Comparison of ENCODE assay signal across 40 cellular contexts in genomic region chr11:3662856-3663255, GRCh38. TPM values are rescaled to one million over a fixed set of nuclear protein-coding genes. Genes with fewer than 3 reads are reported as not detected.
"Had no signal": no experiment of that assay in that cellular context is flagged by ENCODE, and none has a peak within 500 bp of the region (broad histone marks: within the 10 kb centered on the region; RNA-seq: fewer than 3 reads in every experiment).

No MANE protein-coding gene starts in this region.

- H3K9me3 ChIP-seq: ascending aorta had no signal

- FAIRE-seq: bronchial epithelial cell, TTC549 had no signal

- H3K27ac Mint-ChIP-seq: activated B cell treated with CpG ODN at 0.5 μM for 24 hours; activated CD4-positive, alpha-beta memory T cell treated with anti-CD3 and anti-CD28 coated beads for 36 hours; activated CD4-positive, alpha-beta T cell treated with anti-CD3 and anti-CD28 coated beads, Interleukin-2, amount 10 ng/mL, durations not matched to agents 24 days and 14 days; activated CD8-positive, alpha-beta T cell treated with anti-CD3 and anti-CD28 coated beads for 36 hours; activated naive CD4-positive, alpha-beta T cell treated with anti-CD3 and anti-CD28 coated beads, Interleukin-2, amount 10 ng/mL, durations not matched to agents 7 days and 5 days; activated naive CD4-positive, alpha-beta T cell treated with anti-CD3 and anti-CD28 coated beads, Interleukin-2, amount 50 U/mL, for 24 hours; activated naive CD8-positive, alpha-beta T cell; activated naive CD8-positive, alpha-beta T cell treated with anti-CD3 and anti-CD28 coated beads, Interleukin-2, amount 10 ng/mL, durations not matched to agents 7 days and 5 days; activated naive CD8-positive, alpha-beta T cell treated with anti-CD3 and anti-CD28 coated beads, Interleukin-2, amount 50 U/mL, for 24 hours; activated T-cell treated with anti-CD3 and anti-CD28 coated beads, Interleukin-2, amount 50 U/mL, for 72 hours; activated T-helper 2 cell treated with anti-CD3 and anti-CD28 coated beads, Interferon-gamma antibody, Interleukin-2, Interleukin-4, amounts not matched to agents 10 μg/mL and 5 μg/mL and 100 μg/mL, durations not matched to agents 14 hours and 24 hours and 36 hours; brain; T-helper 1 cell treated with Interleukin-12 subunit alpha and Interleukin-12 subunit beta and Interleukin-4 antibody, amounts not matched to agents 30 μg/mL and 1 μg/mL, for 36 hours; T-helper 2 cell treated with Interferon-gamma antibody and Interleukin-4, amounts not matched to agents 5 μg/mL and 100 μg/mL, for 36 hours had no signal

- H3K9me3 Mint-ChIP-seq: activated B cell treated with CpG ODN at 0.5 μM for 24 hours; activated CD4-positive, alpha-beta memory T cell treated with anti-CD3 and anti-CD28 coated beads for 36 hours; activated CD4-positive, alpha-beta T cell treated with anti-CD3 and anti-CD28 coated beads, Interleukin-2, amount 10 ng/mL, durations not matched to agents 24 days and 14 days; activated CD8-positive, alpha-beta T cell treated with anti-CD3 and anti-CD28 coated beads for 36 hours; activated naive CD4-positive, alpha-beta T cell treated with anti-CD3 and anti-CD28 coated beads, Interleukin-2, amount 10 ng/mL, durations not matched to agents 7 days and 5 days; activated naive CD4-positive, alpha-beta T cell treated with anti-CD3 and anti-CD28 coated beads, Interleukin-2, amount 50 U/mL, for 24 hours; activated naive CD8-positive, alpha-beta T cell treated with anti-CD3 and anti-CD28 coated beads, Interleukin-2, amount 10 ng/mL, durations not matched to agents 7 days and 5 days; activated naive CD8-positive, alpha-beta T cell treated with anti-CD3 and anti-CD28 coated beads, Interleukin-2, amount 50 U/mL, for 24 hours; activated T-cell treated with anti-CD3 and anti-CD28 coated beads, Interleukin-2, amount 50 U/mL, for 4 hours; activated T-cell treated with anti-CD3 and anti-CD28 coated beads, Interleukin-2, amount 50 U/mL, for 72 hours; activated T-helper 2 cell treated with anti-CD3 and anti-CD28 coated beads, Interferon-gamma antibody, Interleukin-2, Interleukin-4, amounts not matched to agents 10 μg/mL and 5 μg/mL and 100 μg/mL, durations not matched to agents 14 hours and 24 hours and 36 hours; brain; central memory CD8-positive, alpha-beta T cell; T-helper 1 cell treated with Interleukin-12 subunit alpha and Interleukin-12 subunit beta and Interleukin-4 antibody, amounts not matched to agents 30 μg/mL and 1 μg/mL, for 36 hours; T-helper 2 cell treated with Interferon-gamma antibody and Interleukin-4, amounts not matched to agents 5 μg/mL and 100 μg/mL, for 36 hours had no signal

- H3K36me3 Mint-ChIP-seq: activated naive CD4-positive, alpha-beta T cell treated with anti-CD3 and anti-CD28 coated beads, Interleukin-2, amount 50 U/mL, for 24 hours had no signal

- H3K4me3 Mint-ChIP-seq: activated B cell treated with CpG ODN at 0.5 μM for 24 hours; activated CD4-positive, alpha-beta memory T cell treated with anti-CD3 and anti-CD28 coated beads for 36 hours; activated CD4-positive, alpha-beta T cell treated with anti-CD3 and anti-CD28 coated beads, Interleukin-2, amount 10 ng/mL, durations not matched to agents 24 days and 14 days; activated CD8-positive, alpha-beta T cell treated with anti-CD3 and anti-CD28 coated beads for 36 hours; activated naive CD4-positive, alpha-beta T cell treated with anti-CD3 and anti-CD28 coated beads, Interleukin-2, amount 10 ng/mL, durations not matched to agents 7 days and 5 days; activated naive CD4-positive, alpha-beta T cell treated with anti-CD3 and anti-CD28 coated beads, Interleukin-2, amount 50 U/mL, for 24 hours; activated naive CD8-positive, alpha-beta T cell; activated naive CD8-positive, alpha-beta T cell treated with anti-CD3 and anti-CD28 coated beads, Interleukin-2, amount 10 ng/mL, durations not matched to agents 7 days and 5 days; activated naive CD8-positive, alpha-beta T cell treated with anti-CD3 and anti-CD28 coated beads, Interleukin-2, amount 50 U/mL, for 24 hours; activated T-cell treated with anti-CD3 and anti-CD28 coated beads, Interleukin-2, amount 50 U/mL, for 4 hours; activated T-cell treated with anti-CD3 and anti-CD28 coated beads, Interleukin-2, amount 50 U/mL, for 72 hours; brain; central memory CD8-positive, alpha-beta T cell; T-helper 1 cell treated with Interleukin-12 subunit alpha and Interleukin-12 subunit beta and Interleukin-4 antibody, amounts not matched to agents 30 μg/mL and 1 μg/mL, for 36 hours; T-helper 2 cell treated with Interferon-gamma antibody and Interleukin-4, amounts not matched to agents 5 μg/mL and 100 μg/mL, for 36 hours had no signal

- ATAC-seq: activated CD8-positive, alpha-beta T cell treated with anti-CD3 and anti-CD28 coated beads for 36 hours; activated naive CD8-positive, alpha-beta T cell treated with anti-CD3 and anti-CD28 coated beads, Interleukin-2, amount 50 U/mL, for 24 hours; activated T-cell treated with anti-CD3 and anti-CD28 coated beads, Interleukin-2, amount 50 U/mL, for 4 hours; activated T-cell treated with anti-CD3 and anti-CD28 coated beads, Interleukin-2, amount 50 U/mL, for 72 hours had no signal

- H3K27ac ChIP-seq: ascending aorta, cardiac muscle cell, VCaP had no signal

- H3K4me3 ChIP-seq: ascending aorta, cardiac muscle cell had no signal

- H3K36me3 ChIP-seq: cardiac muscle cell had no signal

- H3K4me1 Mint-ChIP-seq: activated B cell treated with CpG ODN at 0.5 μM for 24 hours; activated CD4-positive, alpha-beta T cell treated with anti-CD3 and anti-CD28 coated beads, Interleukin-2, amount 10 ng/mL, durations not matched to agents 24 days and 14 days; activated naive CD4-positive, alpha-beta T cell treated with anti-CD3 and anti-CD28 coated beads, Interleukin-2, amount 10 ng/mL, durations not matched to agents 7 days and 5 days; activated naive CD4-positive, alpha-beta T cell treated with anti-CD3 and anti-CD28 coated beads, Interleukin-2, amount 50 U/mL, for 24 hours; activated naive CD8-positive, alpha-beta T cell treated with anti-CD3 and anti-CD28 coated beads, Interleukin-2, amount 50 U/mL, for 24 hours; brain; central memory CD8-positive, alpha-beta T cell had no signal

- H3K4me1 ChIP-seq: ascending aorta had no signal

- H3K27me3 Mint-ChIP-seq: activated B cell treated with CpG ODN at 0.5 μM for 24 hours; activated naive CD4-positive, alpha-beta T cell treated with anti-CD3 and anti-CD28 coated beads, Interleukin-2, amount 50 U/mL, for 24 hours; activated naive CD8-positive, alpha-beta T cell treated with anti-CD3 and anti-CD28 coated beads, Interleukin-2, amount 50 U/mL, for 24 hours had no signal

- DNase-seq: activated B cell treated with CpG ODN at 0.5 μM for 24 hours; activated CD4-positive, alpha-beta memory T cell treated with anti-CD3 and anti-CD28 coated beads for 36 hours; activated CD4-positive, alpha-beta T cell treated with anti-CD3 and anti-CD28 coated beads for 4 hours; activated CD4-positive, alpha-beta T cell treated with anti-CD3 and anti-CD28 coated beads, Interleukin-2, amount 10 ng/mL, durations not matched to agents 24 days and 14 days; activated CD4-positive, alpha-beta T cell treated with anti-CD3 and anti-CD28 coated beads, Interleukin-2, amount 50 U/mL, for 1 hour; activated CD4-positive, alpha-beta T cell treated with anti-CD3 and anti-CD28 coated beads, Interleukin-2, amount 50 U/mL, for 4 hours; activated CD4-positive, CD25-positive, alpha-beta regulatory T cell treated with anti-CD3 and anti-CD28 coated beads, Interleukin-2, amount 50 U/mL, for 72 hours; activated CD8-positive, alpha-beta memory T cell treated with anti-CD3 and anti-CD28 coated beads, Interleukin-2, amount 50 U/mL, for 4 hours; activated CD8-positive, alpha-beta T cell treated with anti-CD3 and anti-CD28 coated beads for 36 hours; activated effector memory CD4-positive, alpha-beta T cell treated with Interleukin-2 at 50 U/mL for 16 hours; activated gamma-delta T cell; activated naive CD4-positive, alpha-beta T cell treated with anti-CD3 and anti-CD28 coated beads, Interleukin-2, amount 10 ng/mL, durations not matched to agents 7 days and 5 days; activated naive CD4-positive, alpha-beta T cell treated with Interleukin-2 at 50 U/mL for 16 hours; activated naive CD8-positive, alpha-beta T cell treated with anti-CD3 and anti-CD28 coated beads, Interleukin-2, amount 10 ng/mL, durations not matched to agents 7 days and 5 days; activated naive CD8-positive, alpha-beta T cell treated with anti-CD3 and anti-CD28 coated beads, Interleukin-2, amount 50 U/mL, for 24 hours; activated T-cell treated with anti-CD3 and anti-CD28 coated beads for 4 hours; activated T-cell treated with anti-CD3 and anti-CD28 coated beads, Interleukin-2, amount 50 U/mL, for 1 hour; activated T-cell treated with anti-CD3 and anti-CD28 coated beads, Interleukin-2, amount 50 U/mL, for 4 hours; activated T-cell treated with anti-CD3 and anti-CD28 coated beads, Interleukin-2, amount 50 U/mL, for 72 hours; amygdala; anterior cingulate cortex; caudate nucleus; cerebellar nuclear complex; T-helper 1 cell; T-helper 2 cell; T-helper 9 cell had no signal

RNA-seq across cellular contexts. Expression of gene CHRNA10, which starts 8.3 kb away (rescaled TPM):
- total RNA-seq: ascending aorta had no signal
- polyA plus RNA-seq: cardiac muscle cell had no signal

RNA-seq across cellular contexts. Expression of gene ART1, which starts 17.9 kb away (rescaled TPM):
- total RNA-seq: activated B cell treated with CpG ODN at 0.5 μM for 24 hours; activated CD4-positive, alpha-beta memory T cell treated with anti-CD3 and anti-CD28 coated beads for 36 hours; activated CD4-positive, alpha-beta T cell treated with anti-CD3 and anti-CD28 coated beads, Interleukin-2, amount 10 ng/mL, durations not matched to agents 24 days and 14 days; activated CD8-positive, alpha-beta memory T cell treated with anti-CD3 and anti-CD28 coated beads for 36 hours; activated CD8-positive, alpha-beta T cell treated with anti-CD3 and anti-CD28 coated beads for 36 hours; activated naive CD8-positive, alpha-beta T cell treated with anti-CD3 and anti-CD28 coated beads, Interleukin-2, amount 10 ng/mL, durations not matched to agents 7 days and 5 days; activated T-cell treated with anti-CD3 and anti-CD28 coated beads, Interleukin-2, amount 50 U/mL, for 4 hours; activated T-cell treated with anti-CD3 and anti-CD28 coated beads, Interleukin-2, amount 50 U/mL, for 72 hours; activated T-helper 2 cell treated with anti-CD3 and anti-CD28 coated beads, Interferon-gamma antibody, Interleukin-2, Interleukin-4, amounts not matched to agents 10 μg/mL and 5 μg/mL and 100 μg/mL, durations not matched to agents 14 hours and 24 hours and 36 hours; bronchial epithelial cell had no signal
- polyA plus RNA-seq: adipose tissue, cardiac muscle cell had no signal

RNA-seq across cellular contexts. Expression of gene ART5, which starts 21.1 kb away (rescaled TPM):
- total RNA-seq: activated B cell treated with CpG ODN at 0.5 μM for 24 hours; activated CD4-positive, alpha-beta memory T cell treated with anti-CD3 and anti-CD28 coated beads for 36 hours; activated CD4-positive, alpha-beta T cell treated with anti-CD3 and anti-CD28 coated beads, Interleukin-2, amount 10 ng/mL, durations not matched to agents 24 days and 14 days; activated CD8-positive, alpha-beta memory T cell treated with anti-CD3 and anti-CD28 coated beads for 36 hours; activated CD8-positive, alpha-beta T cell treated with anti-CD3 and anti-CD28 coated beads for 36 hours; activated naive CD8-positive, alpha-beta T cell treated with anti-CD3 and anti-CD28 coated beads, Interleukin-2, amount 10 ng/mL, durations not matched to agents 7 days and 5 days; activated T-cell treated with anti-CD3 and anti-CD28 coated beads, Interleukin-2, amount 50 U/mL, for 4 hours; activated T-cell treated with anti-CD3 and anti-CD28 coated beads, Interleukin-2, amount 50 U/mL, for 72 hours; activated T-helper 2 cell treated with anti-CD3 and anti-CD28 coated beads, Interferon-gamma antibody, Interleukin-2, Interleukin-4, amounts not matched to agents 10 μg/mL and 5 μg/mL and 100 μg/mL, durations not matched to agents 14 hours and 24 hours and 36 hours; ascending aorta; bronchial epithelial cell had no signal
